ENCODE assay signal across 9 cellular contexts in the genomic region with DNA sequence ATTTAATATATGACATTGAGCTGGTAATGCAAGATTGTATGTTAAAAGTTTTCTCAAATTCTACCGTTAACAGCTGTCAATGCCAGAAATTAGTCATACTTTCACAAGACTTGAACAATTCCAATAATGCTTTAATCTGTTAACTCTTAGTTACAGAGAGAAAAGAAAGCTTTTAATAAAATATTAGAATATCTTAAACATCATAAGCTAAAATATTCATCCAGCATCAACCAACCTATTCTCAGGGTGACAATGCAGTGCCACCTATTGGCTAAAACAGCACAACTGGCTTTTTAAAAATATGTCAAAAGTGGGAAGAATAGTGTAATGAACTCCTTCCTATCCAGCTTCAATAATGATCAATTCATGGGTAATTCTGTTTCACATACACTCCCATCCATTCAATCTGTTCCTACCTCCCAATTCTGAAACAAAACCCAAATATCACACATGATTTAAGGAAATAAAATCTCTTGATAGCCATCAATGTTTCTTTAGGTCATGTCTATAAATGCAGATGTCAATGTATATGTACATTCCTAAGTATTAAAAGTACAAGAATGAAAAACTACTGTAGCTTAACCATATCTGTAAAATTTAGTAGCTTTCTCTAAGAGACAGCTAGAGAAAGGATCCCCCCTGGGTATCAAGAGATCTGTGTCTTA.
DNase-seq lines count a peak whose midpoint lies in the region; ATAC-seq and TF ChIP-seq lines count a peak whose summit lies in the region.
"Had no signal": no experiment of that assay in that cellular context is flagged by ENCODE, and none has a peak within 500 bp of the region (broad histone marks: within the 10 kb centered on the region; RNA-seq: fewer than 3 reads in every experiment).

No MANE protein-coding gene starts in this region.

- no peak overlapping the region for H3K4me2 ChIP-seq in GM23248 (ENCODE audit: unreplicated experiment)

- H3K9me3 Mint-ChIP-seq in CD8-positive, alpha-beta T cell = no peaks in the 10 kb centered on the region
- no peaks in the 10 kb centered on the region for H3K9me3 Mint-ChIP-seq in WTC11
- H3K9me3 Mint-ChIP-seq in stimulated activated naive CD8-positive, alpha-beta T cell treated with anti-CD3 and anti-CD28 coated beads, Interleukin-15, amount 100 ng/mL, for 72 hours = no peaks in the 10 kb centered on the region
- no peaks in the 10 kb centered on the region for H3K9me3 Mint-ChIP-seq in activated T-helper 17 cell treated with anti-CD3 and anti-CD28 coated beads, Interleukin-2, amount 50 U/mL, for 72 hours
- H3K9me3 Mint-ChIP-seq: IgD-negative memory B cell had no signal

- H3K27me3 Mint-ChIP-seq in CD8-positive, alpha-beta T cell (ENCODE audit: low read depth) = no peaks in the 10 kb centered on the region
- H3K27me3 Mint-ChIP-seq in WTC11 (ENCODE audit: low read depth) = no peaks in the 10 kb centered on the region
- H3K27me3 Mint-ChIP-seq in stimulated activated naive CD8-positive, alpha-beta T cell treated with anti-CD3 and anti-CD28 coated beads, Interleukin-15, amount 100 ng/mL, for 72 hours = no peaks in the 10 kb centered on the region
- no peaks in the 10 kb centered on the region for H3K27me3 Mint-ChIP-seq in activated T-helper 17 cell treated with anti-CD3 and anti-CD28 coated beads, Interleukin-2, amount 50 U/mL, for 72 hours
- H3K27me3 Mint-ChIP-seq: IgD-negative memory B cell had no signal

- no peak overlapping the region for H3K27ac ChIP-seq in CD8-positive, alpha-beta T cell (ENCODE audit: low read depth, low read length)
- H3K27ac ChIP-seq in GM23248 (no peak overlapping the region), RWPE1 (no peak overlapping the region), left ventricle myocardium inferior (replicated peaks) (no peak overlapping the region)

- no peak overlapping the region for H3K27ac Mint-ChIP-seq in CD8-positive, alpha-beta T cell
- no peak overlapping the region for H3K27ac Mint-ChIP-seq in WTC11
- H3K27ac Mint-ChIP-seq in stimulated activated naive CD8-positive, alpha-beta T cell treated with anti-CD3 and anti-CD28 coated beads, Interleukin-15, amount 100 ng/mL, for 72 hours = no peak overlapping the region
- no peak overlapping the region for H3K27ac Mint-ChIP-seq in activated T-helper 17 cell treated with anti-CD3 and anti-CD28 coated beads, Interleukin-2, amount 50 U/mL, for 72 hours
- H3K27ac Mint-ChIP-seq: IgD-negative memory B cell had no signal

- no peak for ATAC-seq in CD8-positive, alpha-beta T cell
- no peak for ATAC-seq in WTC11
- no peak for ATAC-seq in stimulated activated naive CD8-positive, alpha-beta T cell treated with anti-CD3 and anti-CD28 coated beads, Interleukin-15, amount 100 ng/mL, for 72 hours
- no peak for ATAC-seq in activated T-helper 17 cell treated with anti-CD3 and anti-CD28 coated beads, Interleukin-2, amount 50 U/mL, for 72 hours (replicated peaks)

- no peak overlapping the region for H2AFZ ChIP-seq in GM23248

- no peaks in the 10 kb centered on the region for H3K9me3 ChIP-seq in CD8-positive, alpha-beta T cell (ENCODE audit: low read length)
- H3K9me3 ChIP-seq in GM23248 (ENCODE audit: low read depth) (no peaks in the 10 kb centered on the region), left ventricle myocardium inferior (replicated peaks) (no peaks in the 10 kb centered on the region), MG63 (no peaks in the 10 kb centered on the region)

- H4K20me1 ChIP-seq in GM23248 (ENCODE audit: insufficient read depth) = no peaks in the 10 kb centered on the region

- H3K36me3 Mint-ChIP-seq in CD8-positive, alpha-beta T cell = no peaks in the 10 kb centered on the region
- H3K36me3 Mint-ChIP-seq in WTC11 = no peaks in the 10 kb centered on the region
- H3K36me3 Mint-ChIP-seq in activated T-helper 17 cell treated with anti-CD3 and anti-CD28 coated beads, Interleukin-2, amount 50 U/mL, for 72 hours (ENCODE audit: low read depth) = no peaks in the 10 kb centered on the region
- H3K36me3 Mint-ChIP-seq: IgD-negative memory B cell had no signal

- intact Hi-C loops in CD8-positive, alpha-beta T cell (cut with DNase I, micrococcal nuclease) = loop anchor here (1.0 to 10.0 kb wide), 8 partner anchors 155 to 365 kb away; no protein-coding TSS in a partner anchor
- intact Hi-C loops in left ventricle myocardium inferior (cut with micrococcal nuclease) = no loop called here

- H3K36me3 ChIP-seq in CD8-positive, alpha-beta T cell (ENCODE audit: insufficient read depth, low read length) = no peaks in the 10 kb centered on the region
- H3K36me3 ChIP-seq in GM23248 (ENCODE audit: low read depth) (peaks cover 8% of the 10 kb centered on the region; the same call in 1 of the 2 replicates), left ventricle myocardium inferior (peaks cover 6% of the 10 kb centered on the region), MG63 (no peaks in the 10 kb centered on the region)

- no peak overlapping the region for H3K4me3 Mint-ChIP-seq in CD8-positive, alpha-beta T cell
- no peak overlapping the region for H3K4me3 Mint-ChIP-seq in WTC11
- H3K4me3 Mint-ChIP-seq in stimulated activated naive CD8-positive, alpha-beta T cell treated with anti-CD3 and anti-CD28 coated beads, Interleukin-15, amount 100 ng/mL, for 72 hours = no peak overlapping the region
- H3K4me3 Mint-ChIP-seq in activated T-helper 17 cell treated with anti-CD3 and anti-CD28 coated beads, Interleukin-2, amount 50 U/mL, for 72 hours = no peak overlapping the region
- H3K4me3 Mint-ChIP-seq: IgD-negative memory B cell had no signal

- in situ Hi-C loops in GM23248 (cut with MboI) = no loop called here

- no peaks in the 10 kb centered on the region for H3K9me2 ChIP-seq in GM23248 (ENCODE audit: insufficient read depth)

- POLR2A ChIA-PET in CD8-positive, alpha-beta T cell (lab: Charles Lee) = no interaction called here
- POLR2A ChIA-PET in RWPE1 (lab: Yijun Ruan, JAX; ENCODE audit: low non-redundant PET) (no interaction called here), WTC11 (lab: Charles Lee) (no interaction called here)

- no peak overlapping the region for H3K9ac ChIP-seq in GM23248

- CTCF ChIA-PET in CD8-positive, alpha-beta T cell (lab: Charles Lee) = interaction anchor here (0.5 to 5.1 kb wide), 52 partner anchors 9 to 371 kb away, joined by 3 to 44 read pairs (median 4); no protein-coding TSS in a partner anchor
- CTCF ChIA-PET in RWPE1 (lab: Yijun Ruan, JAX) (interaction anchor here (0.5 to 1.4 kb wide), 8 partner anchors 197 to 329 kb away, joined by 3 to 6 read pairs (median 3); no protein-coding TSS in a partner anchor), WTC11 (lab: Charles Lee) (interaction anchor here (0.5 to 1.5 kb wide), 13 partner anchors 10 to 429 kb away, joined by 3 to 12 read pairs (median 4); no protein-coding TSS in a partner anchor)

- DNase-seq in CD8-positive, alpha-beta T cell = peak in 1 of 7 experiments; percentile 4
- DNase-seq in GM23248 = peak; percentile 37
- peak; percentile 13 for DNase-seq in RWPE1 (ENCODE audit: low spot score)
- no peak for DNase-seq in left ventricle myocardium inferior
- no peak for DNase-seq in WTC11 (ENCODE audit: low spot score)
- DNase-seq in stimulated activated naive CD8-positive, alpha-beta T cell treated with anti-CD3 and anti-CD28 coated beads, Interleukin-15, amount 100 ng/mL, for 72 hours = no peak
- DNase-seq in MG63 = no peak

- no peaks in the 10 kb centered on the region for H3F3A ChIP-seq in GM23248 (ENCODE audit: insufficient read depth)

- H3K4me1 Mint-ChIP-seq in CD8-positive, alpha-beta T cell (ENCODE audit: low read depth) = no peaks in the 10 kb centered on the region
- no peaks in the 10 kb centered on the region for H3K4me1 Mint-ChIP-seq in WTC11
- H3K4me1 Mint-ChIP-seq in stimulated activated naive CD8-positive, alpha-beta T cell treated with anti-CD3 and anti-CD28 coated beads, Interleukin-15, amount 100 ng/mL, for 72 hours = no peaks in the 10 kb centered on the region
- no peaks in the 10 kb centered on the region for H3K4me1 Mint-ChIP-seq in activated T-helper 17 cell treated with anti-CD3 and anti-CD28 coated beads, Interleukin-2, amount 50 U/mL, for 72 hours
- H3K4me1 Mint-ChIP-seq: IgD-negative memory B cell had no signal

- no peaks in the 10 kb centered on the region for H3K79me2 ChIP-seq in GM23248 (ENCODE audit: insufficient read depth)

- H3K4me3 ChIP-seq in CD8-positive, alpha-beta T cell (ENCODE audit: low read depth, low read length) = no peak overlapping the region
- H3K4me3 ChIP-seq in GM23248 (no peak overlapping the region), left ventricle myocardium inferior (no peak overlapping the region), MG63 (no peak overlapping the region)

- WGBS in GM23248 (ENCODE audit: low coverage in 1 of 2, low lambda C conversion rate in 2 of 2, missing lambda C conversion rate in 2 of 2), 2 experiments = 13 to 21% methylated on average over 1 of the region's 1 CpG

- no peaks in the 10 kb centered on the region for H3K4me1 ChIP-seq in CD8-positive, alpha-beta T cell (ENCODE audit: insufficient read depth, low read length)
- H3K4me1 ChIP-seq in GM23248 (ENCODE audit: insufficient read depth) (peaks cover 4% of the 10 kb centered on the region; the same call in 1 of the 2 replicates), left ventricle myocardium inferior (no peaks in the 10 kb centered on the region)

- H3K27me3 ChIP-seq in CD8-positive, alpha-beta T cell (ENCODE audit: insufficient read depth, low read length) = no peaks in the 10 kb centered on the region
- no peaks in the 10 kb centered on the region for H3K27me3 ChIP-seq in GM23248 (replicated peaks; ENCODE audit: insufficient read depth)
- H3K27me3 ChIP-seq in left ventricle myocardium inferior (ENCODE audit: low read depth) = no peaks in the 10 kb centered on the region
- no peaks in the 10 kb centered on the region for H3K27me3 ChIP-seq in MG63

- TF ChIP-seq CTCF in CD8-positive, alpha-beta T cell (IDR thresholded peaks at IDR 0.05) = peak; percentile 73
- TF ChIP-seq CTCF in RWPE1 (conservative IDR thresholded peaks at IDR 0.05; ENCODE audit: low read depth) = peak; percentile 59
- TF ChIP-seq CTCF in left ventricle myocardium inferior (IDR thresholded peaks at IDR 0.05; ENCODE audit: borderline replicate concordance) = peak; percentile 72
- no peak for TF ChIP-seq CTCF in WTC11 (IDR thresholded peaks at IDR 0.05)

TF ChIP-seq in WTC11, 78 proteins besides CTCF, POLR2A, EP300 and RAD21 (continues in another document):
- no peak for TF ChIP-seq ERG (CRISPR knock-in tag; IDR thresholded peaks at IDR 0.05)

Comparison
In these comparisons a context has a peak if more than half of its experiments do, and no peak if none do; other contexts are left out.
1. DNase-seq: peak in GM23248 (single experiment) and RWPE1 (single experiment); none in left ventricle myocardium inferior (single experiment), WTC11 (single experiment), stimulated activated naive CD8-positive, alpha-beta T cell treated with anti-CD3 and anti-CD28 coated beads, Interleukin-15, amount 100 ng/mL, for 72 hours (0 of 2) and MG63 (single experiment).